ENCODE assay signal across 21 cellular contexts in the genomic region with DNA sequence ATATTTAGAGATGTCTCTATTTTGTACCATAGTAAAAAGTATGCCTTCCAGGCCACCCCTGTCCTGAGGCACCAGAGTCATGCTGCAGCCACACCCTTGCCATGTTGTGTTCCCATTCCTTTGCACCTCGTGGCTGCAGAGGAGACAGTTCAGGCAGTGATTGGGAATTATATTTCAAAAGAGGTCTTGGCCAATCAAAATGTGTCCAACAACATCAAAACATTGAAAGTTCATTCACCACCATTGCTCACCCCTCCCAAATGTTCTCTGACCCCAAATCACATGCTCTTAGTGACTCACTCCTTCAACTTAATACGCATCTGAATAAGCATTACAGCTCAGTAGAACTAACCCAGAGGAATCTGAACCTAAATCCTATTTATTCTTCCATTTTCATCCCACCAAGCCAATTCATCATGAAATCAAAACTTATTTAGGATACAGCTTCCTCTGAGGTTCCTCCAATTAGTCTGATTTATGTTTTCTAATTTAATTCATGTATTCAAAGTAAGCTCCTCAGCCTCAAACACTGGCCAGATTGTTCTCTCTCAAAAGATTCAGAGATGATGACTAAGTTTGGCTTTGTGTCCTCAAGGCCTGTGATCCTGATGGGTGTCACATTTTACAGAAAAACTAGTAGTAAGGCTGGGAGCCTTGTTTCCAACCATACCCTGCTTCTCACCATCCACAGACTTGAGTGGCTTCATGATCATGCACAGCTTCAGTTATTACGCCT.
DNase-seq lines count a peak whose midpoint lies in the region; ATAC-seq, FAIRE-seq and TF ChIP-seq lines count a peak whose summit lies in the region.
"Had no signal": no experiment of that assay in that cellular context is flagged by ENCODE, and none has a peak within 500 bp of the region (broad histone marks: within the 10 kb centered on the region; RNA-seq: fewer than 3 reads in every experiment).

No MANE protein-coding gene starts in this region.

- no peak overlapping the region for H3K9ac ChIP-seq in mesendoderm (ENCODE audit: low read length)
- H3K9ac ChIP-seq: KMS-11 had no signal

- no peaks in the 10 kb centered on the region for H3K27me3 Mint-ChIP-seq in mesothelial cell of epicardium (ENCODE audit: low read depth)
- H3K27me3 Mint-ChIP-seq: activated CD4-positive, alpha-beta T cell treated with anti-CD3 and anti-CD28 coated beads for 36 hours; activated naive CD8-positive, alpha-beta T cell treated with anti-CD3 and anti-CD28 coated beads for 36 hours; effector memory CD8-positive, alpha-beta T cell had no signal

- in situ Hi-C loops in SK-MEL-5 (cut with HindIII; ENCODE audit: low pct_unique_long_range_greater_than_20kb, low sequenced_read_pairs) = no loop called here

- TF ChIP-seq CTCF in fibroblast of mammary gland (conservative IDR thresholded peaks at IDR 0.05; ENCODE audit: control insufficient read depth, insufficient read depth, low read depth, low read length) (no peak), D721Med (IDR thresholded peaks at IDR 0.05; ENCODE audit: insufficient read depth, missing control alignments) (no peak), mesothelial cell of epicardium (IDR thresholded peaks at IDR 0.05; ENCODE audit: unreplicated experiment) (no peak)

- H2BK15ac ChIP-seq in mesendoderm (replicated peaks; ENCODE audit: low read depth) = no peak overlapping the region

- H3K27me3 ChIP-seq in right cardiac atrium (ENCODE audit: control insufficient read depth, insufficient read depth) (no peaks in the 10 kb centered on the region), mesendoderm (ENCODE audit: insufficient read depth, low read length, poor library complexity) (no peaks in the 10 kb centered on the region)
- H3K27me3 ChIP-seq: BE2C, neutrophil had no signal

- H3K9me3 ChIP-seq in right cardiac atrium (ENCODE audit: control insufficient read depth, low read length) = no peaks in the 10 kb centered on the region
- H3K9me3 ChIP-seq: neutrophil had no signal

- intact Hi-C loops in sciatic nerve (cut with DNase I) = no loop called here
- intact Hi-C loops in right cardiac atrium (cut with DNase I) = no loop called here

- H3K27ac ChIP-seq in right cardiac atrium (ENCODE audit: low read length) (no peak overlapping the region), mesendoderm (ENCODE audit: low read depth, low read length) (no peak overlapping the region)
- H3K27ac ChIP-seq: KMS-11, neutrophil had no signal

- H2BK5ac ChIP-seq in mesendoderm (ENCODE audit: low read length) = no peak overlapping the region

- no peak overlapping the region for H4K8ac ChIP-seq in mesendoderm (ENCODE audit: low read depth, low read length)

- ATAC-seq in sciatic nerve = peak; percentile 82
- ATAC-seq in right cardiac atrium = no peak
- ATAC-seq: activated CD4-positive, alpha-beta T cell treated with anti-CD3 and anti-CD28 coated beads for 36 hours; effector memory CD8-positive, alpha-beta T cell; stimulated activated effector memory CD8-positive, alpha-beta T cell treated with anti-CD3 and anti-CD28 coated beads, Interleukin-12 subunit alpha, Interleukin-12 subunit beta, amount 100 ng/mL, for 72 hours had no signal

- no peak overlapping the region for H4K5ac ChIP-seq in mesendoderm (ENCODE audit: low read length)

- no peaks in the 10 kb centered on the region for H3K79me1 ChIP-seq in mesendoderm (ENCODE audit: low read length)

- H3K4me3 Mint-ChIP-seq in mesothelial cell of epicardium = no peak overlapping the region
- H3K4me3 Mint-ChIP-seq: activated CD4-positive, alpha-beta T cell treated with anti-CD3 and anti-CD28 coated beads for 36 hours; activated naive CD8-positive, alpha-beta T cell treated with anti-CD3 and anti-CD28 coated beads for 36 hours; effector memory CD8-positive, alpha-beta T cell; stimulated activated effector memory CD8-positive, alpha-beta T cell treated with anti-CD3 and anti-CD28 coated beads, Interleukin-12 subunit alpha, Interleukin-12 subunit beta, amount 100 ng/mL, for 72 hours had no signal

- no peak overlapping the region for H3K4ac ChIP-seq in mesendoderm (ENCODE audit: low read depth, low read length)

- DNase-seq in ELR (ENCODE audit: low read depth) (peak; percentile 1), SK-MEL-5 (ENCODE audit: low read depth, low spot score) (peak; percentile 73), fibroblast of mammary gland (ENCODE audit: low read depth) (peak; percentile 88), sciatic nerve (ENCODE audit: low spot score) (no peak), right cardiac atrium (no peak), D721Med (ENCODE audit: insufficient read length, low spot score) (no peak), mesothelial cell of epicardium (ENCODE audit: low spot score in 2 of 2, unreplicated experiment in 2 of 2) (no peak), mesendoderm (no peak)
- DNase-seq: activated CD4-positive, alpha-beta T cell treated with anti-CD3 and anti-CD28 coated beads for 36 hours; activated naive CD8-positive, alpha-beta T cell treated with anti-CD3 and anti-CD28 coated beads for 36 hours; BE2C; caudate nucleus; DMS 273 treated with DMSO at 0.1 percent for 48 hours; effector memory CD8-positive, alpha-beta T cell; glutamatergic neuron; NCI-H1417; SHP77 treated with DMSO at 0.1 percent for 48 hours had no signal

- H3K23ac ChIP-seq in mesendoderm (ENCODE audit: low read length) = no peak overlapping the region

- H2AK5ac ChIP-seq in mesendoderm (ENCODE audit: low read length) = no peak overlapping the region

- H2BK120ac ChIP-seq in mesendoderm (ENCODE audit: low read depth, low read length) = no peak overlapping the region

- no peak overlapping the region for H3K27ac Mint-ChIP-seq in mesothelial cell of epicardium
- H3K27ac Mint-ChIP-seq: activated CD4-positive, alpha-beta T cell treated with anti-CD3 and anti-CD28 coated beads for 36 hours; activated naive CD8-positive, alpha-beta T cell treated with anti-CD3 and anti-CD28 coated beads for 36 hours; effector memory CD8-positive, alpha-beta T cell; stimulated activated effector memory CD8-positive, alpha-beta T cell treated with anti-CD3 and anti-CD28 coated beads, Interleukin-12 subunit alpha, Interleukin-12 subunit beta, amount 100 ng/mL, for 72 hours had no signal

- FAIRE-seq in D721Med (lab: Jason Lieb, UNC) = no peak
- FAIRE-seq: keratinocyte had no signal

- H3K18ac ChIP-seq in mesendoderm (ENCODE audit: low read length) = no peak overlapping the region

- no peaks in the 10 kb centered on the region for H3K79me2 ChIP-seq in mesendoderm (ENCODE audit: control insufficient read depth, insufficient read depth, low read length)

- peaks cover 35% of the 10 kb centered on the region for H3K9me3 Mint-ChIP-seq in mesothelial cell of epicardium

- WGBS in right cardiac atrium = 69% methylated on average over 3 of the region's 3 CpGs
- no CpG with 5 or more reads among the region's 3 CpGs for WGBS in mesendoderm (ENCODE audit: extremely low coverage, insufficient coverage, low lambda C conversion rate)

- H3K4me3 ChIP-seq in fibroblast of mammary gland (ENCODE audit: control insufficient read depth, low read depth, low read length) (no peak overlapping the region), right cardiac atrium (ENCODE audit: low read length) (no peak overlapping the region), mesendoderm (ENCODE audit: low read length) (no peak overlapping the region)

- no peaks in the 10 kb centered on the region for H3K4me1 Mint-ChIP-seq in mesothelial cell of epicardium
- H3K4me1 Mint-ChIP-seq: activated CD4-positive, alpha-beta T cell treated with anti-CD3 and anti-CD28 coated beads for 36 hours; activated naive CD8-positive, alpha-beta T cell treated with anti-CD3 and anti-CD28 coated beads for 36 hours; stimulated activated effector memory CD8-positive, alpha-beta T cell treated with anti-CD3 and anti-CD28 coated beads, Interleukin-12 subunit alpha, Interleukin-12 subunit beta, amount 100 ng/mL, for 72 hours had no signal

- no peaks in the 10 kb centered on the region for H3K36me3 ChIP-seq in mesendoderm (ENCODE audit: control insufficient read depth, insufficient read depth, low read length)
- H3K36me3 ChIP-seq: BE2C, neutrophil had no signal

- H3K4me2 ChIP-seq in mesendoderm (ENCODE audit: low read length) = no peak overlapping the region
- H3K4me2 ChIP-seq: KMS-11 had no signal

- H3K4me1 ChIP-seq in right cardiac atrium (ENCODE audit: control insufficient read depth, insufficient read depth, low read length) (no peaks in the 10 kb centered on the region), mesendoderm (ENCODE audit: control insufficient read depth, low read depth, low read length) (no peaks in the 10 kb centered on the region)

- H3K56ac ChIP-seq in mesendoderm (ENCODE audit: low read length) = no peak overlapping the region

- peaks cover 3% of the 10 kb centered on the region for H3K36me3 Mint-ChIP-seq in mesothelial cell of epicardium
- H3K36me3 Mint-ChIP-seq: activated naive CD8-positive, alpha-beta T cell treated with anti-CD3 and anti-CD28 coated beads for 36 hours; stimulated activated effector memory CD8-positive, alpha-beta T cell treated with anti-CD3 and anti-CD28 coated beads, Interleukin-12 subunit alpha, Interleukin-12 subunit beta, amount 100 ng/mL, for 72 hours had no signal

Comparison
In these comparisons a context has a peak if more than half of its experiments do, and no peak if none do; other contexts are left out.
1. DNase-seq: peak in ELR (single experiment), SK-MEL-5 (single experiment) and fibroblast of mammary gland (single experiment); none in sciatic nerve (single experiment), right cardiac atrium (0 of 3), D721Med (single experiment), mesothelial cell of epicardium (0 of 2) and mesendoderm (single experiment).